26 cellular contexts compared by ENCODE assay signal in the genomic region with DNA sequence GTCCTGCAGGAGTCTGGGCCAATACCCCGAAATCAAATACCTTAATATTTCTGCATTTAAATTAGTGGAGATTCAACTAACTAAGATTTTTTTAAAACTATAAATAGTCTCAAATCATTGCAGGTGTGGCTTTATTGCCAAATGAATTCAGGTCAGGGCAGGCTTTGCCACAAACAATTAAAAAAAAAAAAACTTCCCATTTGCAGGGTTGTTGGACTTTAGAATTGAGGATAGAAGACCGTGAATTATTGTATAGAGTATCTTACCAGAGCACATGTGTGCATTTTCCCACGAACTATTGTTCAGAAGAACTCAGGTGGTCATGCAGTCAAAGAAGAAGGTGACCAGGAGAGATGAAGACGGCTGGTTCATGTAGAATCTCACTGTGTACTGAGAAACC. TPM values are rescaled to one million over a fixed set of nuclear protein-coding genes. Genes with fewer than 3 reads are reported as not detected.
A peak's percentile ranks its signal among the peaks of the same experiment; 100 is the strongest.
DNase-seq lines count a peak whose midpoint lies in the region; ATAC-seq, FAIRE-seq and TF ChIP-seq lines count a peak whose summit lies in the region.
"Had no signal": no experiment of that assay in that cellular context is flagged by ENCODE, and none has a peak within 500 bp of the region (broad histone marks: within the 10 kb centered on the region; RNA-seq: fewer than 3 reads in every experiment).

No MANE protein-coding gene starts in this region.

- no peak overlapping the region for H3K27ac ChIP-seq in Karpas-422 (ENCODE audit: low read length)
- H3K27ac ChIP-seq in colonic mucosa: peak overlapping the region; percentile 71
- no peak overlapping the region for H3K27ac ChIP-seq in small intestine (ENCODE audit: low read depth in 1 of 2, low read length in 1 of 2)
- no peak overlapping the region for H3K27ac ChIP-seq in brain microvascular endothelial cell
- H3K27ac ChIP-seq: A549; BLaER1 treated with 17β-estradiol and CSF1 and Interleukin-3, amounts not matched to agents 10 nM and 100 nM had no signal

- intact Hi-C loops in colonic mucosa (cut with DNase I): no loop called here
- intact Hi-C loops in mucosa of descending colon (cut with DNase I, micrococcal nuclease): no loop called here

- TF ChIP-seq CTCF in colonic mucosa (IDR thresholded peaks at IDR 0.05) (no peak), mucosa of descending colon (IDR thresholded peaks at IDR 0.05) (no peak), brain microvascular endothelial cell (IDR thresholded peaks at IDR 0.05; ENCODE audit: low read depth, low read length, missing control alignments) (no peak)

- H3K27me3 ChIP-seq in Karpas-422 (ENCODE audit: low read length) (no peaks in the 10 kb centered on the region), colonic mucosa (no peaks in the 10 kb centered on the region), small intestine (ENCODE audit: control insufficient read depth in 2 of 2, insufficient read depth in 2 of 2, low read length in 2 of 2) (no peaks in the 10 kb centered on the region), brain microvascular endothelial cell (replicated peaks) (no peaks in the 10 kb centered on the region)

- in situ Hi-C loops in brain microvascular endothelial cell (cut with HindIII; ENCODE audit: low pct_ligation_motif_present, low sequenced_read_pairs): no loop called here

- ATAC-seq in mucosa of descending colon (peak; percentile 57), GM19324 (IDR thresholded peaks at IDR 0.05; ENCODE audit: low FRiP score, unreplicated experiment) (no peak), GM18909 (IDR thresholded peaks at IDR 0.05; ENCODE audit: poor library complexity, unreplicated experiment) (no peak)
- ATAC-seq: A549, GM12878, GM23338, HCT116 had no signal

- no peak for DNase-seq in Karpas-422
- DNase-seq in colonic mucosa: no peak
- no peak for DNase-seq in mucosa of descending colon
- DNase-seq in small intestine: peak; percentile 88
- DNase-seq in brain microvascular endothelial cell: no peak
- DNase-seq: 8988T; ACHN; AML-193; BE2C; CD4-positive, alpha-beta T cell; CD8-positive, alpha-beta memory T cell; DMS 273 treated with DMSO at 0.1 percent for 48 hours; DMS79; EL; GDM1; H9 had no signal

- H4K20me1 ChIP-seq in Karpas-422 (ENCODE audit: insufficient read depth, low read depth, low read length): no peaks in the 10 kb centered on the region
- H4K20me1 ChIP-seq: BLaER1 treated with 17β-estradiol and CSF1 and Interleukin-3, amounts not matched to agents 10 nM and 100 nM had no signal

- peak overlapping the region; percentile 4 for H3K4me2 ChIP-seq in Karpas-422 (ENCODE audit: low read depth, low read length, poor library complexity, severe bottlenecking)
- H3K4me2 ChIP-seq: A549; BLaER1 treated with 17β-estradiol and CSF1 and Interleukin-3, amounts not matched to agents 10 nM and 100 nM; GM23338 had no signal

- WGBS in small intestine, 3 donors: 18 to 68% (median 43%) methylated on average over 4 of the region's 4 CpGs

- no peaks in the 10 kb centered on the region for H3K36me3 ChIP-seq in Karpas-422 (ENCODE audit: insufficient read depth, low read length)
- no peaks in the 10 kb centered on the region for H3K36me3 ChIP-seq in colonic mucosa
- no peaks in the 10 kb centered on the region for H3K36me3 ChIP-seq in mucosa of descending colon (ENCODE audit: low read depth)
- no peaks in the 10 kb centered on the region for H3K36me3 ChIP-seq in small intestine (ENCODE audit: control insufficient read depth in 2 of 2, insufficient read depth in 2 of 2, low read length in 2 of 2)
- no peaks in the 10 kb centered on the region for H3K36me3 ChIP-seq in brain microvascular endothelial cell (replicated peaks)
- H3K36me3 ChIP-seq: BE2C; BLaER1 treated with 17β-estradiol and CSF1 and Interleukin-3, amounts not matched to agents 10 nM and 100 nM had no signal

- no peak overlapping the region for H3K4me3 ChIP-seq in Karpas-422 (ENCODE audit: low read length)
- H3K4me3 ChIP-seq in colonic mucosa: no peak overlapping the region
- no peak overlapping the region for H3K4me3 ChIP-seq in mucosa of descending colon
- H3K4me3 ChIP-seq in small intestine (ENCODE audit: low read depth in 1 of 2, low read length in 2 of 2): no peak overlapping the region
- no peak overlapping the region for H3K4me3 ChIP-seq in brain microvascular endothelial cell (ENCODE audit: low read depth, low read length)
- H3K4me3 ChIP-seq: A549; BLaER1 treated with 17β-estradiol and CSF1 and Interleukin-3, amounts not matched to agents 10 nM and 100 nM; GM12878; GM23338 had no signal

- no peaks in the 10 kb centered on the region for H3K9me3 ChIP-seq in Karpas-422 (ENCODE audit: low read length)
- no peaks in the 10 kb centered on the region for H3K9me3 ChIP-seq in colonic mucosa
- H3K9me3 ChIP-seq in mucosa of descending colon: no peaks in the 10 kb centered on the region
- no peaks in the 10 kb centered on the region for H3K9me3 ChIP-seq in small intestine (ENCODE audit: control insufficient read depth, low read depth)
- H3K9me3 ChIP-seq: A549; BE2C; BLaER1 treated with 17β-estradiol and CSF1 and Interleukin-3, amounts not matched to agents 10 nM and 100 nM had no signal

- H3K9ac ChIP-seq in Karpas-422 (ENCODE audit: low read length) (no peak overlapping the region), colonic mucosa (ENCODE audit: low read depth in 2 of 2, low read length in 2 of 2) (no peak overlapping the region)
- H3K9ac ChIP-seq: BLaER1 treated with 17β-estradiol and CSF1 and Interleukin-3, amounts not matched to agents 10 nM and 100 nM had no signal

- H3K9me2 ChIP-seq in Karpas-422 (replicated peaks; ENCODE audit: insufficient read depth, low read length): no peaks in the 10 kb centered on the region

- FAIRE-seq in small intestine (lab: Jason Lieb, UNC): peak; percentile 26
- FAIRE-seq: A549, D721Med, GM12878, GM18507, GM19239 had no signal

- H2AFZ ChIP-seq in Karpas-422 (ENCODE audit: low read length): 0 out of 2 replicates have a peak overlapping the region, but pooled peaks have one; percentile 1
- H2AFZ ChIP-seq: GM23338 had no signal

- peaks cover 95% of the 10 kb centered on the region for H3K4me1 ChIP-seq in Karpas-422 (ENCODE audit: low read length)
- peaks cover 7% of the 10 kb centered on the region for H3K4me1 ChIP-seq in colonic mucosa
- H3K4me1 ChIP-seq in mucosa of descending colon (ENCODE audit: low read depth): peaks cover 31% of the 10 kb centered on the region
- H3K4me1 ChIP-seq in small intestine (ENCODE audit: control insufficient read depth in 2 of 2, insufficient read depth in 1 of 2, low read depth in 1 of 2, low read length in 1 of 2): peaks cover 0 to 9% of the 10 kb centered on the region in 2 donors
- H3K4me1 ChIP-seq: A549; BE2C; BLaER1 treated with 17β-estradiol and CSF1 and Interleukin-3, amounts not matched to agents 10 nM and 100 nM had no signal

- H3K79me2 ChIP-seq in Karpas-422 (ENCODE audit: low read length): no peaks in the 10 kb centered on the region

RNA-seq across cellular contexts. Expression of a gene that starts 6.6 kb away (rescaled TPM):
- 69.0 and 92.4 TPM in 2 replicates for total RNA-seq in Karpas-422 (2014; rRNA removed; shearing (Covaris generic); ENCODE audit: low replicate concordance)
- 10 to 100 TPM; 21.8 to 25.2 TPM for total RNA-seq in colonic mucosa
- total RNA-seq in mucosa of descending colon: 10 to 100 TPM; 24.1 to 49.2 (median 29.1) TPM
- polyA plus RNA-seq in small intestine: 1 to 10 TPM; 3.0 to 6.6 (median 5.1) TPM
